ENCODE assay signal across 9 cellular contexts in genomic region chr1:226656201-226656600, GRCh38.
DNase-seq lines count a peak whose midpoint lies in the region; ATAC-seq, FAIRE-seq and TF ChIP-seq lines count a peak whose summit lies in the region.
"Had no signal": no experiment of that assay in that cellular context is flagged by ENCODE, and none has a peak within 500 bp of the region (broad histone marks: within the 10 kb centered on the region; RNA-seq: fewer than 3 reads in every experiment).

No MANE protein-coding gene starts in this region.

- H3K4ac ChIP-seq in H1 (replicated peaks; ENCODE audit: insufficient read length, low read depth, low read length): no peak overlapping the region

- no peak overlapping the region for H4K5ac ChIP-seq in H1 (ENCODE audit: insufficient read length, low read depth, low read length)

- POLR2A ChIA-PET in H1 (lab: Charles Lee; ENCODE audit: partially characterized antibody): interaction anchor here (0.7 to 2.3 kb wide), 5 partner anchors 10 to 47 kb away, joined by 3 to 5 read pairs (median 3); no protein-coding TSS in a partner anchor

- no peak for TF ChIP-seq POLR2A in H1 (IDR thresholded peaks at IDR 0.05; ENCODE audit: control extremely low read depth in 1 of 2, low read depth in 2 of 2, low read length in 2 of 2)

- no peaks in the 10 kb centered on the region for H3K79me1 ChIP-seq in H1 (ENCODE audit: low read depth, low read length)

- H3K9me3 Mint-ChIP-seq in T-helper 2 cell treated with Interferon-gamma antibody and Interleukin-4, amounts not matched to agents 5 μg/mL and 100 μg/mL, for 36 hours: no peaks in the 10 kb centered on the region

- no peak for DNase-seq in T-helper 2 cell treated with Interferon-gamma antibody and Interleukin-4, amounts not matched to agents 5 μg/mL and 100 μg/mL, for 36 hours (ENCODE audit: low spot score)
- no peak for DNase-seq in T-helper 2 cell
- DNase-seq in NCI-H2171 treated with DMSO at 0.1 percent for 48 hours (lab: John Stamatoyannopoulos, UW): peak; percentile 92
- no peak for DNase-seq in H1 (ENCODE audit: low read depth in 1 of 2, low spot score in 2 of 2)
- no peak for DNase-seq in OCI-M1 (lab: John Stamatoyannopoulos, UW)
- no peak for DNase-seq in stimulated activated CD4-positive, alpha-beta T cell treated with anti-CD3 and anti-CD28 coated beads, Interleukin-2, amount 100 ng/mL, for 48 hours
- DNase-seq: NCI-H187 treated with DMSO at 0.1 percent for 48 hours had no signal

- no peak for ATAC-seq in GM19452 (IDR thresholded peaks at IDR 0.05; ENCODE audit: unreplicated experiment)

- CTCF ChIA-PET in H1 (lab: Charles Lee; ENCODE audit: partially characterized antibody): interaction anchor here (1.3 to 1.4 kb wide), 2 partner anchors 23 to 25 kb away, joined by 3 read pairs; no protein-coding TSS in a partner anchor

- H3K9ac ChIP-seq in H1 (replicated peaks in 1 of 4; ENCODE audit: extremely low read depth in 1 of 4, low read depth in 3 of 4, low read length in 3 of 4): no peak overlapping the region
- H3K9ac ChIP-seq in skeletal muscle tissue (ENCODE audit: low read depth in 1 of 3, low read length in 3 of 3): peak overlapping the region in 1 of 3 donors; percentile 57

- no peak overlapping the region for H4K91ac ChIP-seq in H1 (replicated peaks; ENCODE audit: insufficient read length, low read length)

- H3K27me3 ChIP-seq in H1 (replicated peaks in 1 of 4; ENCODE audit: control insufficient read depth in 3 of 4, extremely low read depth in 1 of 4, insufficient read depth in 3 of 4, low read length in 3 of 4) (no peaks in the 10 kb centered on the region), skeletal muscle tissue (ENCODE audit: control insufficient read depth in 3 of 3, insufficient read depth in 3 of 3, low read length in 3 of 3) (no peaks in the 10 kb centered on the region)

- no peaks in the 10 kb centered on the region for H3K27me3 Mint-ChIP-seq in T-helper 2 cell treated with Interferon-gamma antibody and Interleukin-4, amounts not matched to agents 5 μg/mL and 100 μg/mL, for 36 hours (ENCODE audit: low read depth)

- no peak overlapping the region for H3K4me2 ChIP-seq in H1 (ENCODE audit: insufficient read depth in 1 of 2, low read depth in 2 of 2, low read length in 2 of 2)

- peak overlapping the region; percentile 53; the same call in 1 of the 2 replicates for H2BK12ac ChIP-seq in H1 (ENCODE audit: low read depth, low read length)

- no peak overlapping the region for H3K27ac ChIP-seq in H1 (ENCODE audit: low read depth, low read length)
- peak overlapping the region; percentile 59 for H3K27ac ChIP-seq in skeletal muscle tissue (ENCODE audit: low read depth, low read length)

- TF ChIP-seq CTCF in H1 (IDR thresholded peaks at IDR 0.05; ENCODE audit: control extremely low read depth in 1 of 3, insufficient read depth in 1 of 3, low read depth in 1 of 3, low read length in 3 of 3): no peak

- H3K23ac ChIP-seq in H1 (ENCODE audit: insufficient read length): no peak overlapping the region

- no peak overlapping the region for H3K56ac ChIP-seq in H1 (replicated peaks; ENCODE audit: insufficient read length, low read depth, low read length)

- H3K79me2 ChIP-seq in H1 (ENCODE audit: control insufficient read depth in 1 of 2, insufficient read depth in 2 of 2, low read length in 2 of 2): no peaks in the 10 kb centered on the region

- H2AK5ac ChIP-seq in H1 (ENCODE audit: low read depth, low read length): no peak overlapping the region

- H3K36me3 ChIP-seq in H1 (ENCODE audit: control insufficient read depth in 2 of 4, insufficient read depth in 4 of 4, low read length in 3 of 4): no peaks in the 10 kb centered on the region
- no peaks in the 10 kb centered on the region for H3K36me3 ChIP-seq in skeletal muscle tissue (ENCODE audit: control insufficient read depth in 3 of 3, insufficient read depth in 3 of 3, low read length in 3 of 3)

- H4K8ac ChIP-seq in H1 (ENCODE audit: extremely low read depth, insufficient read depth, low read length): no peak overlapping the region

- TF ChIP-seq EP300 in H1 (IDR thresholded peaks at IDR 0.05; ENCODE audit: borderline replicate concordance in 1 of 2, low read depth in 2 of 2, low read length in 2 of 2): no peak

- H3K23me2 ChIP-seq in H1 (ENCODE audit: low read depth, low read length): no peaks in the 10 kb centered on the region

- peaks cover 12% of the 10 kb centered on the region for H3K36me3 Mint-ChIP-seq in T-helper 2 cell treated with Interferon-gamma antibody and Interleukin-4, amounts not matched to agents 5 μg/mL and 100 μg/mL, for 36 hours (ENCODE audit: low read depth)

- no peak for FAIRE-seq in H1 (lab: Jason Lieb, UNC)

- peak overlapping the region; percentile 26 for H3K27ac Mint-ChIP-seq in T-helper 2 cell treated with Interferon-gamma antibody and Interleukin-4, amounts not matched to agents 5 μg/mL and 100 μg/mL, for 36 hours

- H2BK120ac ChIP-seq in H1 (replicated peaks; ENCODE audit: low read depth, low read length): no peak overlapping the region

- H2BK15ac ChIP-seq in H1 (ENCODE audit: low read length): 0 out of 2 replicates have a peak overlapping the region, but pooled peaks have one; percentile 25

- H2BK5ac ChIP-seq in H1 (ENCODE audit: low read depth, low read length): peak overlapping the region; percentile 92; the same call in 1 of the 2 replicates

- peaks cover 73% of the 10 kb centered on the region for H3K4me1 Mint-ChIP-seq in T-helper 2 cell treated with Interferon-gamma antibody and Interleukin-4, amounts not matched to agents 5 μg/mL and 100 μg/mL, for 36 hours (ENCODE audit: low read depth)

- WGBS in H1 (ENCODE audit: extremely low coverage in 1 of 2, insufficient coverage in 1 of 2, insufficient read length in 1 of 2, insufficient replicate concordance in 2 of 2, low coverage in 1 of 2, low lambda C conversion rate in 2 of 2, missing lambda C conversion rate in 1 of 2), 2 experiments: 68% methylated on average over 4 of the region's 4 CpGs; no CpG with 5 or more reads in 1 of the 2 experiments

- H3K9me3 ChIP-seq in H1 (ENCODE audit: insufficient read depth in 2 of 2, low read depth in 1 of 2, low read length in 1 of 2): no peaks in the 10 kb centered on the region
- H3K9me3 ChIP-seq in skeletal muscle tissue (ENCODE audit: control insufficient read depth in 3 of 3, low read length in 3 of 3): no peaks in the 10 kb centered on the region

- no peak overlapping the region for H3K14ac ChIP-seq in H1 (ENCODE audit: insufficient read length)

- no peak for TF ChIP-seq RAD21 in H1 (IDR thresholded peaks at IDR 0.05 in 1 of 2, conservative IDR thresholded peaks at IDR 0.05 in 1 of 2; ENCODE audit: low read depth in 2 of 2, low read length in 2 of 2)

- no peak overlapping the region for H3K18ac ChIP-seq in H1 (ENCODE audit: extremely low read depth, low read length)

- H4K20me1 ChIP-seq in H1 (replicated peaks in 1 of 2; ENCODE audit: control insufficient read depth in 1 of 2, insufficient read depth in 2 of 2, low read length in 2 of 2): no peaks in the 10 kb centered on the region

- peak overlapping the region; percentile 8; the same call in 1 of the 2 replicates for H2BK20ac ChIP-seq in H1 (ENCODE audit: low read length)

- H3K4me3 ChIP-seq in H1 (ENCODE audit: extremely low read depth in 1 of 4, insufficient read depth in 2 of 4, low read depth in 3 of 4, low read length in 4 of 4) (no peak overlapping the region), skeletal muscle tissue (ENCODE audit: low read length in 3 of 3) (peak overlapping the region in 1 of 3 donors; percentile 0)

- no peak overlapping the region for H3K4me3 Mint-ChIP-seq in T-helper 2 cell treated with Interferon-gamma antibody and Interleukin-4, amounts not matched to agents 5 μg/mL and 100 μg/mL, for 36 hours

- peaks cover 7 to 34% (median 23%) of the 10 kb centered on the region in 4 experiments for H3K4me1 ChIP-seq in H1 (replicated peaks in 1 of 4; ENCODE audit: control insufficient read depth in 3 of 4, insufficient read depth in 4 of 4, low read length in 3 of 4)
- peaks cover 0 to 72% (median 70%) of the 10 kb centered on the region in 3 donors for H3K4me1 ChIP-seq in skeletal muscle tissue (ENCODE audit: control insufficient read depth in 3 of 3, insufficient read depth in 3 of 3, low read length in 3 of 3)

- H2AFZ ChIP-seq in H1 (ENCODE audit: low read length): no peak overlapping the region

TF ChIP-seq in H1, 55 proteins besides CTCF, POLR2A, EP300 and RAD21 (continues in another document):
- TF ChIP-seq CREB1 (IDR thresholded peaks at IDR 0.05) (no peak), PHF8 (conservative IDR thresholded peaks at IDR 0.05; ENCODE audit: low read depth, low read length) (no peak), FOSL1 (IDR thresholded peaks at IDR 0.05; ENCODE audit: insufficient read depth, low read depth, low read length) (no peak), GABPA (IDR thresholded peaks at IDR 0.05; ENCODE audit: borderline replicate concordance, insufficient read depth, low read length) (no peak), CTBP2 (IDR thresholded peaks at IDR 0.05; ENCODE audit: borderline replicate concordance, insufficient read depth, insufficient read length, low read length) (no peak), CHD2 (IDR thresholded peaks at IDR 0.05; ENCODE audit: low read length) (no peak), TAF7 (optimal IDR thresholded peaks at IDR 0.05; ENCODE audit: borderline replicate concordance, low read depth, low read length) (no peak), KDM5A (IDR thresholded peaks at IDR 0.05; ENCODE audit: low read length) (no peak), SIRT6 (IDR thresholded peaks at IDR 0.05; ENCODE audit: low read length) (no peak), KDM4A (IDR thresholded peaks at IDR 0.05; ENCODE audit: low read depth, low read length, severe bottlenecking) (no peak), BACH1 (IDR thresholded peaks at IDR 0.05; ENCODE audit: low read length) (no peak), JUN (IDR thresholded peaks at IDR 0.05; ENCODE audit: low read depth, low read length) (no peak), ATF2 (IDR thresholded peaks at IDR 0.05; ENCODE audit: low read length) (no peak), EGR1 (IDR thresholded peaks at IDR 0.05; ENCODE audit: borderline replicate concordance, low read depth, low read length) (no peak), HDAC2 (IDR thresholded peaks at IDR 0.05; ENCODE audit: borderline replicate concordance in 1 of 2, low read depth in 2 of 2, low read length in 2 of 2) (no peak), RFX5 (IDR thresholded peaks at IDR 0.05; ENCODE audit: borderline replicate concordance, low read depth, low read length) (no peak)
